8 cellular contexts compared by ENCODE assay signal in the genomic region with DNA sequence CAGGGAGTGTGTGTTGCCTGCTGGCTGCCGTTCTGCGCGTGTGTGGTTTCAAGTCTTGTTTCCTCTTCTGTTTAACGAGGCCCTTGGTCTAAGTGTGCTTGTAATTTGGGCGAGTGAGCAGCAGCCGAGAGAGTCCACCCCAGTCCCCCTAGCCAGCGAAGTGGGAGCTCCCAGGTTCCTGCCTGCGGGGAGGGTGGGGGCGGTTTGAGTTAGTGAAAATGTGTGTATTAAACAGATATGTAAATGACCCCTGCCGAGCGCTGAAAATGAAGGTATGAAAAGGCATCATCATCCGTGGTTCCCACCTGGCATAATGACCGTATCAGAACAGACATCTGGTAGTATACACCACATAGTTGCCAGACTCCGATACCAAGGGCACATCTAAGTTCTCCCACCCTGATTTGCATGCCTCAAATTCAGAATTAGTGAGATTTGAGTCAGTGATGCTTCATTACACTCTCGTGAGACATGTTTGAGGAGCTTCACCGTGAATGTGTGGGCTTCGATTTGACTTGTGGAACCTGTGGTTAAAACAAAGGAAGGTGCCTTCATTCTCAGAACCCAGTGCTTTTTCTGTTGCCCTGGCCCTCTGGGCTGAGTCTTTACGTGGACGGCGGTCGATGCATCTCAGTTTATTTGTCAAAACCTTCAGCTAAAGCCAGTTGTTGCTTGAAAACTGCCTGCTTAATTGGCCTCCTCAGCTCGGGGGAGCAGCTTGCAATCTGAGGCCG.
DNase-seq lines count a peak whose midpoint lies in the region; ATAC-seq and TF ChIP-seq lines count a peak whose summit lies in the region.

No MANE protein-coding gene starts in this region.

- H3K27me3 Mint-ChIP-seq in naive B cell, result no peaks in the 10 kb centered on the region

- ATAC-seq in HG02973 (IDR thresholded peaks at IDR 0.05; ENCODE audit: unreplicated experiment) (peak; percentile 87), naive B cell (ENCODE audit: low read depth in 2 of 2) (peak; percentile 86 to 91)

- DNase-seq in activated CD4-positive, CD25-positive, alpha-beta regulatory T cell treated with anti-CD3 and anti-CD28 coated beads, Interleukin-2, amount 50 U/mL, for 72 hours, result peak; percentile 64
- peak; percentile 62 for DNase-seq in naive B cell
- DNase-seq in dedifferentiated amniotic fluid mesenchymal stem cell (ENCODE audit: extremely low spot score), result no peak
- no peak for DNase-seq in NOMO-1 (lab: John Stamatoyannopoulos, UW; ENCODE audit: unreplicated experiment in 2 of 2)
- no peak for DNase-seq in NCI-H82 (lab: John Stamatoyannopoulos, UW)
- no peak for DNase-seq in SW480 (ENCODE audit: low spot score)

- peak overlapping the region; percentile 61 to 91 (median 86) for H3K4me3 Mint-ChIP-seq in naive B cell

- H3K27ac Mint-ChIP-seq in naive B cell, result peak overlapping the region; percentile 63 to 99 (median 98)

- TF ChIP-seq POLR2A in GM19193 (IDR thresholded peaks at IDR 0.05; ENCODE audit: extremely low read depth, insufficient read depth, insufficient read length), result peak; percentile 25

- H3K36me3 Mint-ChIP-seq in naive B cell, result peaks cover 15% of the 10 kb centered on the region in 2 donors

- peaks cover 16 to 52% (median 38%) of the 10 kb centered on the region in 3 donors for H3K4me1 Mint-ChIP-seq in naive B cell

- peaks cover 0 to 1% (median 0%) of the 10 kb centered on the region in 7 donors for H3K9me3 Mint-ChIP-seq in naive B cell

Comparison
In these comparisons a context has a peak if more than half of its experiments do, and no peak if none do; other contexts are left out.
1. DNase-seq: peak in activated CD4-positive, CD25-positive, alpha-beta regulatory T cell treated with anti-CD3 and anti-CD28 coated beads, Interleukin-2, amount 50 U/mL, for 72 hours (single experiment) and naive B cell (single experiment); none in dedifferentiated amniotic fluid mesenchymal stem cell (single experiment), NOMO-1 (0 of 2), NCI-H82 (single experiment) and SW480 (single experiment).